ENCODE assay signal across 20 cellular contexts in the genomic region with DNA sequence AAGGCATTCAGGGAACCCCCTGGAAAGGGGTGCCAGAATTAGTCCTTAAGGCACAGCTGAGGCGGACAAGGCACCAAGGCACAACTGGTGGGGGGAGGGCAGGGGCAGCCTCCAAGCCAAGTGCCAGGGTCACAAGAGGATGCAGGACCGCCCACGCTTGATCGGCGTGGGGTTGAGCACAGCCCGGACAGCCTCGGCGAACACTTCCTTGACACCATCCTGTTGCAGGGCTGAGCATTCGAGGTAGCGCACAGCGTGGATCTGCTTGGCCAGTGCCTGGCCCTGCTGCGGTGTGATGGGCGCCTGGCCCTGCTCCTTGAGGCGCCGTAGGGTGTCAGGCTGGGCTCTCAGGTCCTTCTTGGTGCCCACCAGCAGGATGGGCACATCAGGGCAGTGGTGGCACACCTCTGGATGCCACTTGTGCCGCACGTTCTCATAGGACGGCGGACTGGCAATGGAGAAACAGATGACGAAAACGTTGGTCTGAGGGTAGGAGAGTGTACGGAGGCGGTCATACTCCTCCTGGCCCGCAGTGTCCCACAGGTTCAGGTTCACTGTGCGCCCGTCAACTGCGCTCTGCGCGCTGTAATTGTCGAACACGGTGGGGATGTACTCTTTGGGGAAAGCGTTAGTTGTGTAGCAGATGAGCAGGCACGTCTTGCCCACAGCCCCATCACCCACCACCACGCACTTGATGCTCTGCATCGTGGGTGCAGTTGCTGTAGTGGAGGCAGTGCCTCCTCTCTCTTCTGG. TPM values are rescaled to one million over a fixed set of nuclear protein-coding genes. Genes with fewer than 3 reads are reported as not detected.
A peak's percentile ranks its signal among the peaks of the same experiment; 100 is the strongest.
DNase-seq lines count a peak whose midpoint lies in the region; ATAC-seq, FAIRE-seq and TF ChIP-seq lines count a peak whose summit lies in the region.
"Had no signal": no experiment of that assay in that cellular context is flagged by ENCODE, and none has a peak within 500 bp of the region (broad histone marks: within the 10 kb centered on the region; RNA-seq: fewer than 3 reads in every experiment).

No MANE protein-coding gene starts in this region.

- RAD21 ChIA-PET in GM12878 (lab: Charles Lee; ENCODE audit: unreplicated experiment), result interaction anchor here (3.0 kb wide), 1 partner anchor 9 kb away, joined by 21 read pairs; no protein-coding TSS in a partner anchor

- H3K18ac ChIP-seq in H9 (ENCODE audit: insufficient read length, low read depth, low read length), result no peak overlapping the region

- TF ChIP-seq EP300 in GM12878 (IDR thresholded peaks at IDR 0.05; ENCODE audit: borderline replicate concordance in 1 of 2, control insufficient read depth in 1 of 2, low read depth in 2 of 2, low read length in 2 of 2), result no peak
- no peak for TF ChIP-seq EP300 in stomach (IDR thresholded peaks at IDR 0.05)

- in situ Hi-C loops in GM12878 (cut with MboI), result loop anchor here (25.0 kb wide), 1 partner anchor 560 kb away; the partner anchor contains the start of gene TRIM21

- H2BK120ac ChIP-seq in H9 (ENCODE audit: low read depth, low read length, poor library complexity, severe bottlenecking), result no peak overlapping the region

- H3K9me3 ChIP-seq in H9 (ENCODE audit: control insufficient read depth, low read depth, low read length) (no peaks in the 10 kb centered on the region), GM12878 (replicated peaks; ENCODE audit: control insufficient read depth, insufficient read depth, low read length) (no peaks in the 10 kb centered on the region), stomach (no peaks in the 10 kb centered on the region)
- H3K9me3 ChIP-seq: pancreas, vagina had no signal

- H3K27me3 ChIP-seq in H9 (ENCODE audit: insufficient read depth, low read length), result no peaks in the 10 kb centered on the region
- H3K27me3 ChIP-seq in GM12878 (replicated peaks in 1 of 2; ENCODE audit: control insufficient read depth in 2 of 2, insufficient read depth in 2 of 2, low read length in 1 of 2), result no peaks in the 10 kb centered on the region
- H3K27me3 ChIP-seq in stomach, result no peaks in the 10 kb centered on the region
- H3K27me3 ChIP-seq: pancreas, vagina had no signal

- H2AFZ ChIP-seq in H9 (ENCODE audit: low read length) (no peak overlapping the region), GM12878 (ENCODE audit: control insufficient read depth, low read depth, low read length) (no peak overlapping the region)
- H2AFZ ChIP-seq: GM23248 had no signal

- H3K27me3 Mint-ChIP-seq in CD14-positive monocyte (ENCODE audit: low read depth in 3 of 3) (no peaks in the 10 kb centered on the region), H9 (ENCODE audit: low read depth) (no peaks in the 10 kb centered on the region), natural killer cell (ENCODE audit: low read depth in 2 of 2) (no peaks in the 10 kb centered on the region)

- H3K9me3 Mint-ChIP-seq in CD14-positive monocyte, result peaks cover 0 to 3% (median 0%) of the 10 kb centered on the region in 7 donors
- H3K9me3 Mint-ChIP-seq in H9, result no peaks in the 10 kb centered on the region
- H3K9me3 Mint-ChIP-seq in natural killer cell, result no peaks in the 10 kb centered on the region

- DNase-seq in CD14-positive monocyte (ENCODE audit: low spot score) (no peak), H9 (no peak), GM12878 (ENCODE audit: low read depth, low spot score) (no peak), natural killer cell (no peak), HuH-7.5 (ENCODE audit: low spot score) (no peak), stomach (no peak), inferior parietal cortex (ENCODE audit: extremely low spot score) (no peak)
- DNase-seq: activated gamma-delta T cell treated with Interleukin-2 at 50 U/mL for 16 hours; dermis blood vessel endothelial cell; GM23248; islet precursor cell; NCI-H82; pancreas; stimulated activated naive CD4-positive, alpha-beta T cell; SW 1271 had no signal

- H3T11ph ChIP-seq in H9 (ENCODE audit: low read length), result no peak overlapping the region

- no peak overlapping the region for H2AK5ac ChIP-seq in H9 (ENCODE audit: insufficient read length, low read length)

- H4K91ac ChIP-seq in H9 (ENCODE audit: insufficient read length, low read depth, low read length), result no peak overlapping the region

- no peak overlapping the region; the same call in 1 of the 2 replicates for H3K14ac ChIP-seq in H9 (ENCODE audit: insufficient read depth, low read length)

- peaks cover 54 to 64% of the 10 kb centered on the region in 2 donors for H3K36me3 Mint-ChIP-seq in CD14-positive monocyte
- H3K36me3 Mint-ChIP-seq in H9 (ENCODE audit: insufficient read depth in 1 of 3, low read depth in 3 of 3), result peaks cover 37 to 66% (median 58%) of the 10 kb centered on the region in 3 experiments
- no peaks in the 10 kb centered on the region for H3K36me3 Mint-ChIP-seq in natural killer cell

- no peaks in the 10 kb centered on the region for H3K79me1 ChIP-seq in H9 (ENCODE audit: insufficient read depth, low read depth, low read length, poor library complexity, severe bottlenecking)

- no peak overlapping the region for H2BK20ac ChIP-seq in H9 (ENCODE audit: low read depth, low read length, poor library complexity, severe bottlenecking)

- H2BK15ac ChIP-seq in H9 (ENCODE audit: low read depth, low read length), result no peak overlapping the region

- H3K4me2 ChIP-seq in H9 (ENCODE audit: insufficient read depth, insufficient read length, low read length) (no peak overlapping the region), GM12878 (ENCODE audit: control insufficient read depth, insufficient read depth) (no peak overlapping the region)

- CTCF ChIA-PET in GM12878 (lab: Yijun Ruan, JAX), result interaction anchor here (0.6 to 3.3 kb wide), 3 partner anchors 14 to 246 kb away, joined by 3 to 35 read pairs (median 4); no protein-coding TSS in a partner anchor

- POLR2A ChIA-PET in GM12878 (lab: Charles Lee), result no interaction called here

- H3K4me1 Mint-ChIP-seq in CD14-positive monocyte, result peaks cover 76% of the 10 kb centered on the region
- peaks cover 46% of the 10 kb centered on the region in 2 experiments for H3K4me1 Mint-ChIP-seq in H9
- peaks cover 61 to 64% of the 10 kb centered on the region in 2 donors for H3K4me1 Mint-ChIP-seq in natural killer cell

- H3K4ac ChIP-seq in H9 (ENCODE audit: low read depth, low read length), result no peak overlapping the region

- H3K9ac ChIP-seq in H9 (ENCODE audit: extremely low read depth, insufficient read length, low read length) (no peak overlapping the region), GM12878 (ENCODE audit: control insufficient read depth, insufficient read depth, low read length) (no peak overlapping the region)
- H3K9ac ChIP-seq: GM23248 had no signal

- BruUV-seq in GM12878 (replicated peaks; lab: Mats Ljungman, UMichigan), result TSS peak; percentile 54

- peaks cover 6% of the 10 kb centered on the region for H4K20me1 ChIP-seq in H9 (ENCODE audit: control insufficient read depth, insufficient read depth, insufficient read length)
- no peaks in the 10 kb centered on the region; the same call in none of the 2 replicates for H4K20me1 ChIP-seq in GM12878 (ENCODE audit: control insufficient read depth, insufficient read depth)

- H3K79me2 ChIP-seq in H9 (ENCODE audit: insufficient read depth, low read length) (no peaks in the 10 kb centered on the region), GM12878 (ENCODE audit: control insufficient read depth, insufficient read depth, low read length) (peaks cover 28% of the 10 kb centered on the region)

- no peak for TF ChIP-seq RAD21 in GM12878 (IDR thresholded peaks at IDR 0.05; ENCODE audit: insufficient read depth, low read depth, low read length)

- intact Hi-C loops in CD14-positive monocyte (cut with micrococcal nuclease) (no loop called here), GM12878 (cut with micrococcal nuclease; ENCODE audit: unreplicated experiment) (no loop called here), natural killer cell (cut with micrococcal nuclease) (no loop called here), stomach (cut with DNase I; ENCODE audit: low total_unique reads) (no loop called here)

- H4K5ac ChIP-seq in H9 (ENCODE audit: insufficient read length, low read depth, low read length), result no peak overlapping the region

- no peak overlapping the region for H2BK12ac ChIP-seq in H9 (ENCODE audit: insufficient read length, low read depth, low read length)

- H2BK5ac ChIP-seq in H9 (ENCODE audit: insufficient read length, low read length), result no peak overlapping the region

- peaks cover 13% of the 10 kb centered on the region; the same call in 1 of the 2 replicates for H3K4me1 ChIP-seq in H9 (ENCODE audit: insufficient read depth, low read length)
- peaks cover 10% of the 10 kb centered on the region for H3K4me1 ChIP-seq in GM12878 (ENCODE audit: control insufficient read depth, insufficient read depth, low read length)
- H3K4me1 ChIP-seq in stomach, result peaks cover 9 to 45% (median 18%) of the 10 kb centered on the region in 4 donors

- TF ChIP-seq POLR2A in GM12878 (IDR thresholded peaks at IDR 0.05; ENCODE audit: low read depth, low read length), result peak; percentile 52
- no peak for TF ChIP-seq POLR2A in stomach (IDR thresholded peaks at IDR 0.05)

- SMC1A ChIA-PET in GM12878 (lab: Charles Lee; ENCODE audit: uncharacterized antibody, unreplicated experiment), result no interaction called here

- ATAC-seq in GM12878 (no peak), natural killer cell (no peak), HG03378 (IDR thresholded peaks at IDR 0.05; ENCODE audit: unreplicated experiment) (no peak)
- ATAC-seq: esophagus mucosa, pancreas had no signal

- H3K23me2 ChIP-seq in H9 (ENCODE audit: insufficient read length, low read depth, low read length, poor library complexity, severe bottlenecking), result no peaks in the 10 kb centered on the region

- H3K36me3 ChIP-seq in GM12878 (ENCODE audit: control insufficient read depth in 2 of 2, insufficient read depth in 2 of 2, low read length in 1 of 2) (peaks cover 24 to 38% of the 10 kb centered on the region in 2 experiments), stomach (peaks cover 27 to 60% (median 56%) of the 10 kb centered on the region in 4 donors)

- WGBS in H9 (ENCODE audit: extremely low coverage, insufficient read length, low lambda C conversion rate), result no CpG with 5 or more reads among the region's 35 CpGs
- 95% methylated on average over 35 of the region's 35 CpGs for WGBS in GM12878 (ENCODE audit: insufficient coverage, insufficient replicate concordance, low lambda C conversion rate, missing lambda C conversion rate)
- WGBS in stomach, 5 donors, result 91 to 94% (median 93%) methylated on average over 22 to 35 of the region's 35 CpGs

- no peak overlapping the region for H4K8ac ChIP-seq in H9 (replicated peaks; ENCODE audit: insufficient read length, low read depth, low read length)

- H3K56ac ChIP-seq in H9 (ENCODE audit: insufficient read length, low read depth, low read length), result no peak overlapping the region

- H3K23ac ChIP-seq in H9 (ENCODE audit: insufficient read length, low read depth, low read length), result no peak overlapping the region

- no peak overlapping the region for H3K4me3 ChIP-seq in GM12878
- H3K4me3 ChIP-seq in stomach, result no peak overlapping the region
- H3K4me3 ChIP-seq: GM23248, pancreas, skin epidermis, vagina had no signal

- H3K4me3 Mint-ChIP-seq in CD14-positive monocyte, result no peak overlapping the region
- no peak overlapping the region for H3K4me3 Mint-ChIP-seq in H9
- no peak overlapping the region for H3K4me3 Mint-ChIP-seq in natural killer cell

- no peak for FAIRE-seq in GM12878 (lab: Jason Lieb, UNC)
- FAIRE-seq: pancreas had no signal

- H3K27ac Mint-ChIP-seq in CD14-positive monocyte, result peak overlapping the region; percentile 28 to 91 (median 86)
- H3K27ac Mint-ChIP-seq in H9, result peak overlapping the region; percentile 83 to 99 (median 94); a peak in 5 of 7 replicates
- H3K27ac Mint-ChIP-seq in natural killer cell, result peak overlapping the region; percentile 81 to 85

- H3K27ac ChIP-seq in H9 (ENCODE audit: insufficient read length, low read depth, low read length), result no peak overlapping the region
- H3K27ac ChIP-seq in GM12878 (ENCODE audit: control insufficient read depth, insufficient read depth), result no peak overlapping the region
- no peak overlapping the region for H3K27ac ChIP-seq in stomach
- H3K27ac ChIP-seq: GM23248, pancreas, skin epidermis, vagina, VCaP had no signal

- TF ChIP-seq CTCF in CD14-positive monocyte (IDR thresholded peaks at IDR 0.05) (no peak), H9 (conservative IDR thresholded peaks at IDR 0.05) (no peak), GM12878 (IDR thresholded peaks at IDR 0.05 in 2 of 3, conservative IDR thresholded peaks at IDR 0.05 in 1 of 3; ENCODE audit: control insufficient read depth in 2 of 3, extremely low read depth in 1 of 3, insufficient read depth in 1 of 3, low read depth in 3 of 3, low read length in 3 of 3) (no peak), natural killer cell (IDR thresholded peaks at IDR 0.05) (no peak), stomach (IDR thresholded peaks at IDR 0.05) (no peak)

RNA-seq across cellular contexts. Expression of gene RHOG, which starts 13.1 kb away (rescaled TPM):
- polyA plus RNA-seq in CD14-positive monocyte (100 to 1,000 TPM; 315 to 458 TPM), GM12878 (2011; rRNA removed) (45.0 and 121 TPM in 2 replicates), GM12878 (2014; fragmentation: Illumina TruSeq; extraction: Trizol) (51.4 and 98.2 TPM in 2 replicates), GM12878 (2014; fragmentation: Nextera tagmentation; extraction: Ambion mirVana) (10 to 100 TPM; 16.0 to 42.0 TPM), GM12878 (2014; rRNA removed) (172 and 192 TPM in 2 replicates), GM12878 (2016; fragmentation: Nextera tagmentation; extraction: Ambion mirVana) (100 to 1,000 TPM in 1 of 2 experiments, 10 to 100 TPM in 1; 91.4 to 109 TPM), stomach (10 to 100 TPM; 39.8 to 55.5 (median 50.9) TPM)
- total RNA-seq in H9 (2021) (24.9 and 26.4 TPM in 2 replicates), GM12878 (2014; rRNA removed) (56.2 and 64.7 TPM in 2 replicates), GM12878 (2014; rRNA removed; fragmentation: Illumina TruSeq; extraction: Trizol) (47.7 and 48.8 TPM in 2 replicates), GM12878 (2021) (128 and 137 TPM in 2 replicates), natural killer cell (100 to 1,000 TPM; 114 to 145 (median 137) TPM), stomach (100 to 1,000 TPM in 1 of 5 donors, 10 to 100 TPM in 3, 1 to 10 TPM in 1; 5.9 to 101 (median 26.7) TPM)
- 35.7 and 37.8 TPM in 2 replicates for total RNA-seq in GM12878 (2013; cell fraction: nucleolus; rRNA removed)
- 51.6 TPM for polyA plus RNA-seq in GM12878 (2011; ENCODE audit: low read depth)
- polyA plus RNA-seq in GM12878 (2011; cell fraction: cytosol; rRNA removed), result 237 and 296 TPM in 2 replicates
- polyA plus RNA-seq in GM12878 (2011; cell fraction: nucleus; rRNA removed), result 108 and 111 TPM in 2 replicates
- 103 and 132 TPM in 2 replicates for polyA plus RNA-seq in GM12878 (2012)
- 171 and 213 TPM in 2 replicates for polyA minus RNA-seq in GM12878 (2011; rRNA and poly(A)+ RNA removed)
- polyA minus RNA-seq in GM12878 (2011; cell fraction: cytosol; rRNA and poly(A)+ RNA removed), result 95.8 and 106 TPM in 2 replicates
- 45.0 and 71.6 TPM in 2 replicates for polyA minus RNA-seq in GM12878 (2011; cell fraction: nucleus; rRNA and poly(A)+ RNA removed)

RNA-seq across cellular contexts. Expression of gene PGAP2, which starts 19.2 kb away (rescaled TPM):
- polyA plus RNA-seq in CD14-positive monocyte (1 to 10 TPM; 5.8 to 6.8 TPM), GM12878 (2011; rRNA removed) (16.6 and 34.5 TPM in 2 replicates), GM12878 (2014; fragmentation: Illumina TruSeq; extraction: Trizol) (25.0 and 30.5 TPM in 2 replicates), GM12878 (2014; fragmentation: Nextera tagmentation; extraction: Ambion mirVana) (10 to 100 TPM; 25.4 to 37.4 TPM), GM12878 (2014; rRNA removed) (35.6 and 36.2 TPM in 2 replicates), GM12878 (2016; fragmentation: Nextera tagmentation; extraction: Ambion mirVana) (10 to 100 TPM; 33.4 to 37.2 TPM), stomach (10 to 100 TPM in 2 of 3 donors, 1 to 10 TPM in 1; 8.7 to 23.8 (median 11.8) TPM)
- total RNA-seq in H9 (2021) (36.1 and 37.4 TPM in 2 replicates), GM12878 (2014; rRNA removed) (23.3 and 24.9 TPM in 2 replicates), GM12878 (2014; rRNA removed; fragmentation: Illumina TruSeq; extraction: Trizol) (12.3 and 13.1 TPM in 2 replicates), GM12878 (2021) (26.4 and 27.7 TPM in 2 replicates), natural killer cell (10 to 100 TPM in 1 of 3 donors, 1 to 10 TPM in 2; 9.5 to 17.5 (median 9.8) TPM), stomach (10 to 100 TPM in 4 of 5 donors, 1 to 10 TPM in 1; 4.7 to 18.3 (median 13.6) TPM)
- total RNA-seq in GM12878 (2013; cell fraction: nucleolus; rRNA removed), result 33.0 and 36.2 TPM in 2 replicates
- 21.2 TPM for polyA plus RNA-seq in GM12878 (2011; ENCODE audit: low read depth)
- 39.5 and 49.8 TPM in 2 replicates for polyA plus RNA-seq in GM12878 (2011; cell fraction: cytosol; rRNA removed)
- 66.3 and 87.2 TPM in 2 replicates for polyA plus RNA-seq in GM12878 (2011; cell fraction: nucleus; rRNA removed)
- polyA plus RNA-seq in GM12878 (2012), result 32.0 and 34.8 TPM in 2 replicates
- polyA minus RNA-seq in GM12878 (2011; rRNA and poly(A)+ RNA removed), result 43.8 and 54.2 TPM in 2 replicates
- 13.0 and 13.3 TPM in 2 replicates for polyA minus RNA-seq in GM12878 (2011; cell fraction: cytosol; rRNA and poly(A)+ RNA removed)
- 11.4 and 12.9 TPM in 2 replicates for polyA minus RNA-seq in GM12878 (2011; cell fraction: nucleus; rRNA and poly(A)+ RNA removed)

RNA-seq across cellular contexts. Expression of gene STIM1, which starts 27.9 kb away (rescaled TPM):
- polyA plus RNA-seq in CD14-positive monocyte (10 to 100 TPM; 14.0 to 21.0 TPM), GM12878 (2011; rRNA removed) (36.3 and 39.3 TPM in 2 replicates), GM12878 (2014; fragmentation: Illumina TruSeq; extraction: Trizol) (29.1 and 37.0 TPM in 2 replicates), GM12878 (2014; fragmentation: Nextera tagmentation; extraction: Ambion mirVana) (1 to 10 TPM; 8.6 to 9.9 TPM), GM12878 (2014; rRNA removed) (26.7 and 31.0 TPM in 2 replicates), GM12878 (2016; fragmentation: Nextera tagmentation; extraction: Ambion mirVana) (10 to 100 TPM; 31.8 to 36.8 TPM), stomach (10 to 100 TPM in 1 of 3 donors, 1 to 10 TPM in 2; 8.7 to 17.1 (median 9.8) TPM)
- total RNA-seq in H9 (2021) (15.2 and 15.6 TPM in 2 replicates), GM12878 (2014; rRNA removed) (21.6 and 24.0 TPM in 2 replicates), GM12878 (2014; rRNA removed; fragmentation: Illumina TruSeq; extraction: Trizol) (24.9 and 26.0 TPM in 2 replicates), GM12878 (2021) (55.9 and 57.7 TPM in 2 replicates), natural killer cell (100 to 1,000 TPM; 171 to 187 (median 175) TPM), stomach (10 to 100 TPM; 21.4 to 70.7 (median 49.8) TPM)
- 113 and 116 TPM in 2 replicates for total RNA-seq in GM12878 (2013; cell fraction: nucleolus; rRNA removed)
- polyA plus RNA-seq in GM12878 (2011; ENCODE audit: low read depth), result 36.6 TPM
- polyA plus RNA-seq in GM12878 (2011; cell fraction: cytosol; rRNA removed), result 40.8 and 42.5 TPM in 2 replicates
- 68.6 and 72.6 TPM in 2 replicates for polyA plus RNA-seq in GM12878 (2011; cell fraction: nucleus; rRNA removed)
- 45.2 and 48.9 TPM in 2 replicates for polyA plus RNA-seq in GM12878 (2012)
- polyA minus RNA-seq in GM12878 (2011; rRNA and poly(A)+ RNA removed), result 143 and 245 TPM in 2 replicates
- polyA minus RNA-seq in GM12878 (2011; cell fraction: cytosol; rRNA and poly(A)+ RNA removed), result 25.1 and 38.3 TPM in 2 replicates
- 42.4 and 62.3 TPM in 2 replicates for polyA minus RNA-seq in GM12878 (2011; cell fraction: nucleus; rRNA and poly(A)+ RNA removed)

RNA-seq across cellular contexts. Expression of gene NUP98, which starts 30.3 kb away (rescaled TPM):
- polyA plus RNA-seq in CD14-positive monocyte, result 10 to 100 TPM; 19.6 to 28.5 TPM
- 105 and 106 TPM in 2 replicates for total RNA-seq in H9 (2021)
- total RNA-seq in GM12878 (2013; cell fraction: nucleolus; rRNA removed), result 266 and 283 TPM in 2 replicates
- 108 and 115 TPM in 2 replicates for total RNA-seq in GM12878 (2014; rRNA removed)
- total RNA-seq in GM12878 (2014; rRNA removed; fragmentation: Illumina TruSeq; extraction: Trizol), result 87.2 and 87.4 TPM in 2 replicates
- total RNA-seq in GM12878 (2021), result 69.1 and 74.8 TPM in 2 replicates
- 31.5 TPM for polyA plus RNA-seq in GM12878 (2011; ENCODE audit: low read depth)
- polyA plus RNA-seq in GM12878 (2011; rRNA removed), result 60.6 and 88.1 TPM in 2 replicates
- 134 and 136 TPM in 2 replicates for polyA plus RNA-seq in GM12878 (2011; cell fraction: cytosol; rRNA removed)
- polyA plus RNA-seq in GM12878 (2011; cell fraction: nucleus; rRNA removed), result 134 and 159 TPM in 2 replicates
- 34.0 and 39.3 TPM in 2 replicates for polyA plus RNA-seq in GM12878 (2012)
- 72.0 and 96.6 TPM in 2 replicates for polyA plus RNA-seq in GM12878 (2014; fragmentation: Illumina TruSeq; extraction: Trizol)
- polyA plus RNA-seq in GM12878 (2014; fragmentation: Nextera tagmentation; extraction: Ambion mirVana), result 10 to 100 TPM; 21.7 to 23.7 TPM
- polyA plus RNA-seq in GM12878 (2014; rRNA removed), result 75.7 and 82.9 TPM in 2 replicates
- polyA plus RNA-seq in GM12878 (2016; fragmentation: Nextera tagmentation; extraction: Ambion mirVana), result 10 to 100 TPM; 47.8 to 56.0 TPM
- polyA minus RNA-seq in GM12878 (2011; rRNA and poly(A)+ RNA removed), result 237 and 286 TPM in 2 replicates
- 82.7 and 83.8 TPM in 2 replicates for polyA minus RNA-seq in GM12878 (2011; cell fraction: cytosol; rRNA and poly(A)+ RNA removed)
- 64.2 and 108 TPM in 2 replicates for polyA minus RNA-seq in GM12878 (2011; cell fraction: nucleus; rRNA and poly(A)+ RNA removed)
- 100 to 1,000 TPM in 1 of 3 donors, 10 to 100 TPM in 2; 88.5 to 103 (median 92.8) TPM for total RNA-seq in natural killer cell
- 100 to 1,000 TPM in 1 of 5 donors, 10 to 100 TPM in 4; 43.3 to 132 (median 74.3) TPM for total RNA-seq in stomach
- polyA plus RNA-seq in stomach, result 10 to 100 TPM; 16.2 to 17.6 (median 16.6) TPM
